In genomic region chr15:78075490-78076230, GRCh38 we compare ENCODE assay signal across 8 cellular contexts. TPM values are rescaled to one million over a fixed set of nuclear protein-coding genes. Genes with fewer than 3 reads are reported as not detected.
DNase-seq lines count a peak whose midpoint lies in the region; ATAC-seq, FAIRE-seq and TF ChIP-seq lines count a peak whose summit lies in the region.

No MANE protein-coding gene starts in this region.

- peak overlapping the region; percentile 99 for H3K4me3 Mint-ChIP-seq in stimulated activated naive CD8-positive, alpha-beta T cell treated with anti-CD3 and anti-CD28 coated beads, Interleukin-15, Interleukin-2, amounts not matched to agents 100 ng/mL and 50 ng/mL, for 24 hours

- H3K4me3 ChIP-seq in SJSA1, result peak overlapping the region; percentile 97
- peak overlapping the region in 2 of 3 experiments; percentile 63 to 84 for H3K4me3 ChIP-seq in endothelial cell of umbilical vein (replicated peaks in 1 of 3; ENCODE audit: insufficient read depth in 1 of 3, low read depth in 1 of 3, low read length in 3 of 3)
- peak overlapping the region; percentile 86 for H3K4me3 ChIP-seq in mucosa of descending colon
- peak overlapping the region; percentile 93 to 96 for H3K4me3 ChIP-seq in vagina

- TF ChIP-seq POLR2A in endothelial cell of umbilical vein (IDR thresholded peaks at IDR 0.05; ENCODE audit: low read depth, low read length) (no peak), vagina (IDR thresholded peaks at IDR 0.05) (peak in 1 of 2 donors; percentile 9)

- peak overlapping the region; percentile 60 for H3K9ac ChIP-seq in endothelial cell of umbilical vein (replicated peaks; ENCODE audit: extremely low read depth, insufficient read depth, low read length)

- peaks cover 4% of the 10 kb centered on the region for H3K36me3 Mint-ChIP-seq in stimulated activated naive CD8-positive, alpha-beta T cell treated with anti-CD3 and anti-CD28 coated beads, Interleukin-15, Interleukin-2, amounts not matched to agents 100 ng/mL and 50 ng/mL, for 24 hours (ENCODE audit: low read depth)

- no peaks in the 10 kb centered on the region for H3K9me3 Mint-ChIP-seq in stimulated activated naive CD8-positive, alpha-beta T cell treated with anti-CD3 and anti-CD28 coated beads, Interleukin-15, Interleukin-2, amounts not matched to agents 100 ng/mL and 50 ng/mL, for 24 hours

- no peaks in the 10 kb centered on the region for H3K27me3 Mint-ChIP-seq in stimulated activated naive CD8-positive, alpha-beta T cell treated with anti-CD3 and anti-CD28 coated beads, Interleukin-15, Interleukin-2, amounts not matched to agents 100 ng/mL and 50 ng/mL, for 24 hours

- H4K20me1 ChIP-seq in endothelial cell of umbilical vein (replicated peaks; ENCODE audit: control insufficient read depth, extremely low read depth, insufficient read depth, low read length), result no peaks in the 10 kb centered on the region

- H3K4me1 ChIP-seq in SJSA1 (replicated peaks) (peaks cover 61% of the 10 kb centered on the region), endothelial cell of umbilical vein (ENCODE audit: control insufficient read depth, extremely low read depth, insufficient read depth, low read length) (peaks cover 20% of the 10 kb centered on the region), mucosa of descending colon (ENCODE audit: low read depth) (peaks cover 51% of the 10 kb centered on the region), vagina (peaks cover 59% of the 10 kb centered on the region)

- H3K4me2 ChIP-seq in endothelial cell of umbilical vein (ENCODE audit: insufficient read depth, low read length), result peak overlapping the region; percentile 70

- H3K4me1 Mint-ChIP-seq in stimulated activated naive CD8-positive, alpha-beta T cell treated with anti-CD3 and anti-CD28 coated beads, Interleukin-15, Interleukin-2, amounts not matched to agents 100 ng/mL and 50 ng/mL, for 24 hours (ENCODE audit: low read depth), result peaks cover 50% of the 10 kb centered on the region

- no peak overlapping the region for H2AFZ ChIP-seq in endothelial cell of umbilical vein (ENCODE audit: low read depth, low read length)

- CTCF ChIA-PET in endothelial cell of umbilical vein (lab: Charles Lee), result interaction anchor here (0.8 to 2.4 kb wide), 8 partner anchors 13 to 41 kb away, joined by 3 to 14 read pairs (median 4); no protein-coding TSS in a partner anchor

- no peak for DNase-seq in stimulated activated naive CD8-positive, alpha-beta T cell treated with anti-CD3 and anti-CD28 coated beads, Interleukin-15, Interleukin-2, amounts not matched to agents 100 U/mL and 50 U/mL, for 24 hours
- DNase-seq in SJSA1 (ENCODE audit: low read depth in 1 of 2, low spot score in 2 of 2) (peak; percentile 76 to 91), endothelial cell of umbilical vein (ENCODE audit: low read depth, low spot score) (peak; percentile 87), mucosa of descending colon (peak in 2 of 3 donors; percentile 64 to 75), vagina (ENCODE audit: extremely low spot score in 2 of 2) (no peak)
- DNase-seq in activated CD4-positive, CD25-positive, alpha-beta regulatory T cell (lab: John Stamatoyannopoulos, UW), result no peak

- intact Hi-C loops in endothelial cell of umbilical vein (cut with micrococcal nuclease), result loop anchor here (1.0 to 2.0 kb wide), 3 partner anchors 24 to 75 kb away; no protein-coding TSS in a partner anchor
- intact Hi-C loops in mucosa of descending colon (cut with DNase I, micrococcal nuclease), result no loop called here
- intact Hi-C loops in vagina (cut with DNase I), result loop anchor here (10.0 kb wide), 1 partner anchor 71 kb away; no protein-coding TSS in a partner anchor

- FAIRE-seq in endothelial cell of umbilical vein (lab: Jason Lieb, UNC), result peak; percentile 99

- TSS peak; percentile 79 for BruUV-seq in endothelial cell of umbilical vein (replicated peaks; lab: Mats Ljungman, UMichigan)

- H3K27ac ChIP-seq in SJSA1 (peak overlapping the region; percentile 93), endothelial cell of umbilical vein (ENCODE audit: insufficient read depth, low read depth, low read length) (peak overlapping the region; percentile 87), vagina (peak overlapping the region; percentile 95)

- H3K9me1 ChIP-seq in endothelial cell of umbilical vein (replicated peaks; ENCODE audit: control insufficient read depth, extremely low read depth, insufficient read depth, low read length), result no peaks in the 10 kb centered on the region

- H3K27ac Mint-ChIP-seq in stimulated activated naive CD8-positive, alpha-beta T cell treated with anti-CD3 and anti-CD28 coated beads, Interleukin-15, Interleukin-2, amounts not matched to agents 100 ng/mL and 50 ng/mL, for 24 hours, result peak overlapping the region; percentile 56

- dilution Hi-C loops in endothelial cell of umbilical vein (cut with MboI; ENCODE audit: extremely low pct_ligation_motif_present, low sequenced_read_pairs), result no loop called here

- peaks cover 56% of the 10 kb centered on the region for H3K79me2 ChIP-seq in endothelial cell of umbilical vein (ENCODE audit: control insufficient read depth, insufficient read depth, low read length)

- H3K9me3 ChIP-seq in SJSA1 (replicated peaks) (0 out of 2 replicates have a peak, but pooled peaks cover 2% of the 10 kb centered on the region), endothelial cell of umbilical vein (replicated peaks; ENCODE audit: control insufficient read depth, insufficient read depth, low read length) (no peaks in the 10 kb centered on the region), mucosa of descending colon (no peaks in the 10 kb centered on the region), vagina (no peaks in the 10 kb centered on the region)

- H3K36me3 ChIP-seq in SJSA1 (peaks cover 19% of the 10 kb centered on the region), endothelial cell of umbilical vein (ENCODE audit: control insufficient read depth in 2 of 2, extremely low read depth in 1 of 2, insufficient read depth in 2 of 2, low read length in 2 of 2) (no peaks in the 10 kb centered on the region), mucosa of descending colon (ENCODE audit: low read depth) (no peaks in the 10 kb centered on the region), vagina (no peaks in the 10 kb centered on the region)

- POLR2A ChIA-PET in endothelial cell of umbilical vein (lab: Charles Lee), result interaction anchor here (1.3 kb wide), 1 partner anchor 42 kb away, joined by 3 read pairs; no protein-coding TSS in a partner anchor

- H3K27me3 ChIP-seq in SJSA1 (replicated peaks), result no peaks in the 10 kb centered on the region
- no peaks in the 10 kb centered on the region for H3K27me3 ChIP-seq in endothelial cell of umbilical vein (ENCODE audit: control insufficient read depth in 2 of 2, insufficient read depth in 2 of 2, low read length in 2 of 2)
- no peaks in the 10 kb centered on the region for H3K27me3 ChIP-seq in vagina

- ATAC-seq in stimulated activated naive CD8-positive, alpha-beta T cell treated with anti-CD3 and anti-CD28 coated beads, Interleukin-15, Interleukin-2, amounts not matched to agents 100 U/mL and 50 U/mL, for 24 hours, result no peak
- ATAC-seq in mucosa of descending colon (peak; percentile 72), HG02938 (IDR thresholded peaks at IDR 0.05; ENCODE audit: unreplicated experiment) (no peak)

- TF ChIP-seq CTCF in endothelial cell of umbilical vein (IDR thresholded peaks at IDR 0.05; ENCODE audit: extremely low read depth in 1 of 2, insufficient read depth in 1 of 2, low read depth in 1 of 2, low read length in 2 of 2), result no peak
- no peak for TF ChIP-seq CTCF in mucosa of descending colon (IDR thresholded peaks at IDR 0.05)
- no peak for TF ChIP-seq CTCF in vagina (IDR thresholded peaks at IDR 0.05)

TF ChIP-seq in endothelial cell of umbilical vein, 7 proteins besides CTCF, POLR2A, EP300 and RAD21 (continues in another document):
- TF ChIP-seq POLR2AphosphoS5 (IDR thresholded peaks at IDR 0.05; ENCODE audit: insufficient read depth, low read depth, low read length) (peak; percentile 52), MYC (IDR thresholded peaks at IDR 0.05; ENCODE audit: low read depth, low read length) (no peak), FOS (IDR thresholded peaks at IDR 0.05; ENCODE audit: borderline replicate concordance, insufficient read depth, low read length) (peak; percentile 62)

RNA-seq across cellular contexts. Expression of gene TBC1D2B, which starts 1.9 kb away (rescaled TPM):
- total RNA-seq in SJSA1 (2014; rRNA removed; shearing (Covaris generic)), result 27.5 and 28.2 TPM in 2 replicates
- total RNA-seq in endothelial cell of umbilical vein, result 45.4 and 46.1 TPM in 2 replicates
- 30.1 and 30.8 TPM in 2 replicates for polyA plus RNA-seq in endothelial cell of umbilical vein
- 22.8 and 24.3 TPM in 2 replicates for polyA plus RNA-seq in endothelial cell of umbilical vein (2011; cell fraction: cytosol; rRNA removed)
- polyA plus RNA-seq in endothelial cell of umbilical vein (2011; cell fraction: nucleus; rRNA removed), result 96.5 and 114 TPM in 2 replicates
- 25.8 and 28.4 TPM in 2 replicates for polyA plus RNA-seq in endothelial cell of umbilical vein (2012)
- 55.3 and 60.7 TPM in 2 replicates for polyA minus RNA-seq in endothelial cell of umbilical vein
- polyA minus RNA-seq in endothelial cell of umbilical vein (2011; cell fraction: cytosol; rRNA and poly(A)+ RNA removed), result 10.5 TPM
- 61.2 and 71.6 TPM in 2 replicates for polyA minus RNA-seq in endothelial cell of umbilical vein (2011; cell fraction: nucleus; rRNA and poly(A)+ RNA removed)
- total RNA-seq in mucosa of descending colon, result 10 to 100 TPM; 54.8 to 65.6 (median 57.0) TPM
- 63.6 TPM for total RNA-seq in vagina

RNA-seq across cellular contexts. Expression of gene SH2D7, which starts 16.7 kb away (rescaled TPM):
- not detected in 2 replicates for total RNA-seq in SJSA1 (2014; rRNA removed; shearing (Covaris generic))
- total RNA-seq in endothelial cell of umbilical vein (not detected in 2 replicates), mucosa of descending colon (1 to 10 TPM; 1.9 to 2.8 (median 2.2) TPM), vagina (not detected)
- polyA plus RNA-seq in endothelial cell of umbilical vein, result not detected in 2 replicates
- polyA plus RNA-seq in endothelial cell of umbilical vein (2011; cell fraction: cytosol; rRNA removed), result not detected in 2 replicates
- not detected in 2 replicates for polyA plus RNA-seq in endothelial cell of umbilical vein (2011; cell fraction: nucleus; rRNA removed)
- polyA plus RNA-seq in endothelial cell of umbilical vein (2012), result 0.08 TPM in 1 of 2 replicates, not detected in the other
- polyA minus RNA-seq in endothelial cell of umbilical vein, result not detected in 2 replicates
- not detected for polyA minus RNA-seq in endothelial cell of umbilical vein (2011; cell fraction: cytosol; rRNA and poly(A)+ RNA removed)
- polyA minus RNA-seq in endothelial cell of umbilical vein (2011; cell fraction: nucleus; rRNA and poly(A)+ RNA removed), result not detected in 2 replicates

RNA-seq across cellular contexts. Expression of gene CIB2, which starts 55.6 kb away (rescaled TPM):
- 3.2 and 3.8 TPM in 2 replicates for total RNA-seq in SJSA1 (2014; rRNA removed; shearing (Covaris generic))
- total RNA-seq in endothelial cell of umbilical vein, result 2.5 and 4.0 TPM in 2 replicates
- polyA plus RNA-seq in endothelial cell of umbilical vein, result 6.4 and 7.7 TPM in 2 replicates
- 6.3 and 6.7 TPM in 2 replicates for polyA plus RNA-seq in endothelial cell of umbilical vein (2011; cell fraction: cytosol; rRNA removed)
- polyA plus RNA-seq in endothelial cell of umbilical vein (2011; cell fraction: nucleus; rRNA removed), result 1.7 and 2.1 TPM in 2 replicates
- polyA plus RNA-seq in endothelial cell of umbilical vein (2012), result 4.2 and 5.6 TPM in 2 replicates
- polyA minus RNA-seq in endothelial cell of umbilical vein, result 5.5 and 15.6 TPM in 2 replicates
- not detected for polyA minus RNA-seq in endothelial cell of umbilical vein (2011; cell fraction: cytosol; rRNA and poly(A)+ RNA removed)
- 1.1 and 1.6 TPM in 2 replicates for polyA minus RNA-seq in endothelial cell of umbilical vein (2011; cell fraction: nucleus; rRNA and poly(A)+ RNA removed)
- 10 to 100 TPM in 2 of 3 donors, 1 to 10 TPM in 1; 8.1 to 13.7 (median 10.9) TPM for total RNA-seq in mucosa of descending colon
- total RNA-seq in vagina, result 13.0 TPM

Comparison
In these comparisons a context has a peak if more than half of its experiments do, and no peak if none do; other contexts are left out.
1. DNase-seq: peak in SJSA1 (2 of 2), endothelial cell of umbilical vein (single experiment) and mucosa of descending colon (2 of 3); none in stimulated activated naive CD8-positive, alpha-beta T cell treated with anti-CD3 and anti-CD28 coated beads, Interleukin-15, Interleukin-2, amounts not matched to agents 100 U/mL and 50 U/mL, for 24 hours (single experiment), vagina (0 of 2) and activated CD4-positive, CD25-positive, alpha-beta regulatory T cell (0 of 4).
2. intact Hi-C loops: an anchor here in endothelial cell of umbilical vein (1.0 to 2.0 kb wide) and vagina (10.0 kb wide); none called in mucosa of descending colon.
3. Peak in every context shown above with its lines, with median percentiles within 50 percentile points of each other: H3K27ac ChIP-seq and H3K4me3 ChIP-seq.